8 cellular contexts compared by ENCODE assay signal in genomic region chr9:127915801-127916664, GRCh38. TPM values are rescaled to one million over a fixed set of nuclear protein-coding genes. Genes with fewer than 3 reads are reported as not detected.
A peak's percentile ranks its signal among the peaks of the same experiment; 100 is the strongest.
DNase-seq lines count a peak whose midpoint lies in the region; ATAC-seq, FAIRE-seq and TF ChIP-seq lines count a peak whose summit lies in the region.

No MANE protein-coding gene starts in this region.

- ATAC-seq in activated naive CD8-positive, alpha-beta T cell treated with anti-CD3 and anti-CD28 coated beads, Interleukin-2, amount 50 U/mL, for 24 hours: peak; percentile 12
- ATAC-seq in HG03097 (IDR thresholded peaks at IDR 0.05; ENCODE audit: low FRiP score, unreplicated experiment): no peak

- no peaks in the 10 kb centered on the region for H3K36me3 ChIP-seq in kidney (ENCODE audit: control insufficient read depth in 1 of 2, insufficient read depth in 2 of 2, low read length in 2 of 2)

- TF ChIP-seq CTCF in HL-60 (IDR thresholded peaks at IDR 0.05; ENCODE audit: insufficient read depth, low read length) (no peak), kidney (IDR thresholded peaks at IDR 0.05; ENCODE audit: borderline replicate concordance, extremely low read depth, insufficient read depth) (no peak)

- H3K27me3 ChIP-seq in HL-60 (ENCODE audit: insufficient read depth, poor library complexity, severe bottlenecking): no peaks in the 10 kb centered on the region

- peak overlapping the region; percentile 90 for H3K4me3 Mint-ChIP-seq in activated naive CD8-positive, alpha-beta T cell treated with anti-CD3 and anti-CD28 coated beads, Interleukin-2, amount 50 U/mL, for 24 hours

- H3K4me1 Mint-ChIP-seq in activated naive CD8-positive, alpha-beta T cell treated with anti-CD3 and anti-CD28 coated beads, Interleukin-2, amount 50 U/mL, for 24 hours: peaks cover 68% of the 10 kb centered on the region

- H3K27me3 Mint-ChIP-seq in activated naive CD8-positive, alpha-beta T cell treated with anti-CD3 and anti-CD28 coated beads, Interleukin-2, amount 50 U/mL, for 24 hours: no peaks in the 10 kb centered on the region

- peaks cover 0 to 20% of the 10 kb centered on the region in 2 donors for H3K4me1 ChIP-seq in kidney (ENCODE audit: control insufficient read depth in 1 of 2, insufficient read depth in 1 of 2, low read depth in 1 of 2, low read length in 2 of 2)

- H3K36me3 Mint-ChIP-seq in activated naive CD8-positive, alpha-beta T cell treated with anti-CD3 and anti-CD28 coated beads, Interleukin-2, amount 50 U/mL, for 24 hours (ENCODE audit: low read depth): peaks cover 21% of the 10 kb centered on the region

- peak overlapping the region; percentile 74 for H3K4me3 ChIP-seq in HL-60 (replicated peaks; ENCODE audit: insufficient read depth, low read length)
- peak overlapping the region; percentile 76 to 78 for H3K4me3 ChIP-seq in kidney (ENCODE audit: low read length in 2 of 2)

- DNase-seq in DMS53 (lab: John Stamatoyannopoulos, UW) (peak; percentile 87), HL-60 (ENCODE audit: low read depth in 1 of 2, low spot score in 1 of 2) (no peak), kidney (peak; percentile 76), kidney tubule cell (ENCODE audit: low spot score) (no peak), mucosa of gallbladder (ENCODE audit: low spot score) (no peak)
- peak; percentile 65 for DNase-seq in activated naive CD8-positive, alpha-beta T cell treated with anti-CD3 and anti-CD28 coated beads, Interleukin-2, amount 50 U/mL, for 24 hours

- H3K27ac ChIP-seq in HL-60 (replicated peaks) (no peak overlapping the region), kidney (ENCODE audit: low read depth in 2 of 2, low read length in 2 of 2) (peak overlapping the region; percentile 48 to 71), temporal lobe (ENCODE audit: low read depth, low read length) (peak overlapping the region; percentile 76)

- H3K9me3 Mint-ChIP-seq in activated naive CD8-positive, alpha-beta T cell treated with anti-CD3 and anti-CD28 coated beads, Interleukin-2, amount 50 U/mL, for 24 hours: no peaks in the 10 kb centered on the region

- no peak for FAIRE-seq in kidney (lab: Jason Lieb, UNC)

- peak overlapping the region; percentile 90 for H3K27ac Mint-ChIP-seq in activated naive CD8-positive, alpha-beta T cell treated with anti-CD3 and anti-CD28 coated beads, Interleukin-2, amount 50 U/mL, for 24 hours

- H3K9me3 ChIP-seq in kidney (ENCODE audit: control insufficient read depth in 1 of 2, low read length in 2 of 2): no peaks in the 10 kb centered on the region

- intact Hi-C loops in kidney (cut with DNase I): no loop called here

- peak overlapping the region; percentile 71 to 79 for H3K9ac ChIP-seq in kidney (ENCODE audit: low read length in 2 of 2)

RNA-seq across cellular contexts. Expression of gene ST6GALNAC4, which starts 0.8 kb away (rescaled TPM):
- 31.4 TPM for total RNA-seq in kidney
- 31.6 TPM for polyA plus RNA-seq in kidney (ENCODE audit: insufficient read depth, low read depth, low replicate concordance)
- total RNA-seq in temporal lobe: 7.4 TPM
- total RNA-seq in mucosa of gallbladder: 42.1 TPM

RNA-seq across cellular contexts. Expression of gene PIP5KL1, which starts 14.5 kb away (rescaled TPM):
- 3.0 TPM for total RNA-seq in kidney
- 4.3 TPM for polyA plus RNA-seq in kidney (ENCODE audit: insufficient read depth, low read depth, low replicate concordance)
- total RNA-seq in temporal lobe: 1.2 TPM
- total RNA-seq in mucosa of gallbladder: 4.9 TPM

RNA-seq across cellular contexts. Expression of gene ST6GALNAC6, which starts 16.6 kb away (rescaled TPM):
- total RNA-seq in kidney: 74.6 TPM
- polyA plus RNA-seq in kidney (ENCODE audit: insufficient read depth, low read depth, low replicate concordance): 75.0 TPM
- 25.6 TPM for total RNA-seq in temporal lobe
- 67.0 TPM for total RNA-seq in mucosa of gallbladder

RNA-seq across cellular contexts. Expression of gene DPM2, which starts 21.6 kb away (rescaled TPM):
- total RNA-seq in kidney (42.8 TPM), temporal lobe (10.1 TPM), mucosa of gallbladder (36.6 TPM)
- polyA plus RNA-seq in kidney (ENCODE audit: insufficient read depth, low read depth, low replicate concordance): 70.0 TPM

RNA-seq across cellular contexts. Expression of gene AK1, which starts 38.6 kb away (rescaled TPM):
- total RNA-seq in kidney (77.9 TPM), temporal lobe (25.3 TPM), mucosa of gallbladder (142 TPM)
- 185 TPM for polyA plus RNA-seq in kidney (ENCODE audit: insufficient read depth, low read depth, low replicate concordance)

Comparison
In these comparisons a context has a peak if more than half of its experiments do, and no peak if none do; other contexts are left out.
1. DNase-seq: peak in DMS53 (single experiment), activated naive CD8-positive, alpha-beta T cell treated with anti-CD3 and anti-CD28 coated beads, Interleukin-2, amount 50 U/mL, for 24 hours (single experiment) and kidney (single experiment); none in HL-60 (0 of 2), kidney tubule cell (single experiment) and mucosa of gallbladder (single experiment).